ENCODE assay signal across 8 cellular contexts in the genomic region with DNA sequence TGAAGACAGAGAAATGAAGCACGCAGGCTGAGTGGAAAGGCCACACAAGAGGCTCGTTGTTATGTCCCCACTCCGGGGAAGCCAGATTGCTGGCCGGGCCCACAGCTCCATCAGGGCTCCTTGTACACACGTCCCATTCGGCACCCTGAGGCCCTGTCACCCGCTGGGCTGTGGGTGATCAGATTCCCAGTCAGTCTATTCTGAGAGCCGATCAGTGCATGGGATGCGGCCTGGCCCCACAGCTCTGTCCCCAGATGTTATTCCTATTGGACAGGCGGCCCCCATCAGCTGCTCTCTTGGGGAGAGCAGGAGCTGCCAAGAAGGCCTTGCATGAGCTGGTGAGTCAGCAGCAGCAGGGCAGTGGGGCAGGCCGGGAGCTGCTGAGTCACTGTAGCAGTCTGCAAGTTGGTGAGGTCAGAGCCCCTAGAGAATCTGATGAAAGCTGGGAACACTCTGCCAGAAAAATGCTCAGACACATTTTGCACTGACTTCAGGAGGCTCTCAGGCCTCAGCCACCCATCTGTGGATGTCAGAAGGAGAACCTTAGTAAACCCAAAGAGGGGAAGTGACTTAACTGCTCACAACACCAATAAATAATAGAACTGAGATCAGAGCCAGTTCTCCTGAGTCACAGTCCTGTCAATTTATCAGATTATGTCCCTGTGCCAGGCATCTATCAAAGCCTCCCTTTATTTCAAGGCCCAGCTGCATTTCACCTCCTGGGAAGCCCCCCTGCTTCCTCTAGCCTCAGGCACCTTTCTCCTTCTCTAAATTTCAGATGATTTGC. TPM values are rescaled to one million over a fixed set of nuclear protein-coding genes. Genes with fewer than 3 reads are reported as not detected.
DNase-seq lines count a peak whose midpoint lies in the region; ATAC-seq lines count a peak whose summit lies in the region.

No MANE protein-coding gene starts in this region.

- no peak overlapping the region for H3K27ac Mint-ChIP-seq in activated naive CD8-positive, alpha-beta T cell treated with anti-CD3 and anti-CD28 coated beads for 36 hours

- no peaks in the 10 kb centered on the region for H3K9me3 Mint-ChIP-seq in activated naive CD8-positive, alpha-beta T cell treated with anti-CD3 and anti-CD28 coated beads for 36 hours

- H3K36me3 Mint-ChIP-seq in activated naive CD8-positive, alpha-beta T cell treated with anti-CD3 and anti-CD28 coated beads for 36 hours = no peaks in the 10 kb centered on the region

- peaks cover 9% of the 10 kb centered on the region for H3K4me1 Mint-ChIP-seq in activated naive CD8-positive, alpha-beta T cell treated with anti-CD3 and anti-CD28 coated beads for 36 hours

- H3K27me3 Mint-ChIP-seq in activated naive CD8-positive, alpha-beta T cell treated with anti-CD3 and anti-CD28 coated beads for 36 hours = no peaks in the 10 kb centered on the region

- no peak overlapping the region for H3K4me3 Mint-ChIP-seq in activated naive CD8-positive, alpha-beta T cell treated with anti-CD3 and anti-CD28 coated beads for 36 hours

- peak; percentile 98 for DNase-seq in DMS53 (lab: John Stamatoyannopoulos, UW)
- peak; percentile 52 for DNase-seq in NCI-H774 (lab: John Stamatoyannopoulos, UW)
- peak; percentile 14 for DNase-seq in activated naive CD8-positive, alpha-beta T cell treated with anti-CD3 and anti-CD28 coated beads for 36 hours
- DNase-seq in glomerular visceral epithelial cell (ENCODE audit: extremely low spot score) = peak; percentile 99
- DNase-seq in occipital lobe (lab: John Stamatoyannopoulos, UW) = peak; percentile 91
- no peak for DNase-seq in DMS114 treated with DMSO at 0.1 percent for 48 hours (lab: John Stamatoyannopoulos, UW; ENCODE audit: unreplicated experiment)

- ATAC-seq in HG02642 (IDR thresholded peaks at IDR 0.05; ENCODE audit: poor library complexity, unreplicated experiment) (peak; percentile 65), HG03521 (IDR thresholded peaks at IDR 0.05; ENCODE audit: unreplicated experiment) (no peak)

RNA-seq across cellular contexts. Expression of a gene that starts 9.4 kb away (rescaled TPM):
- 10 to 100 TPM; 93.1 to 97.0 TPM for total RNA-seq in activated naive CD8-positive, alpha-beta T cell treated with anti-CD3 and anti-CD28 coated beads for 36 hours
- 385 TPM for total RNA-seq in occipital lobe
